8 cellular contexts compared by ENCODE assay signal in the genomic region with DNA sequence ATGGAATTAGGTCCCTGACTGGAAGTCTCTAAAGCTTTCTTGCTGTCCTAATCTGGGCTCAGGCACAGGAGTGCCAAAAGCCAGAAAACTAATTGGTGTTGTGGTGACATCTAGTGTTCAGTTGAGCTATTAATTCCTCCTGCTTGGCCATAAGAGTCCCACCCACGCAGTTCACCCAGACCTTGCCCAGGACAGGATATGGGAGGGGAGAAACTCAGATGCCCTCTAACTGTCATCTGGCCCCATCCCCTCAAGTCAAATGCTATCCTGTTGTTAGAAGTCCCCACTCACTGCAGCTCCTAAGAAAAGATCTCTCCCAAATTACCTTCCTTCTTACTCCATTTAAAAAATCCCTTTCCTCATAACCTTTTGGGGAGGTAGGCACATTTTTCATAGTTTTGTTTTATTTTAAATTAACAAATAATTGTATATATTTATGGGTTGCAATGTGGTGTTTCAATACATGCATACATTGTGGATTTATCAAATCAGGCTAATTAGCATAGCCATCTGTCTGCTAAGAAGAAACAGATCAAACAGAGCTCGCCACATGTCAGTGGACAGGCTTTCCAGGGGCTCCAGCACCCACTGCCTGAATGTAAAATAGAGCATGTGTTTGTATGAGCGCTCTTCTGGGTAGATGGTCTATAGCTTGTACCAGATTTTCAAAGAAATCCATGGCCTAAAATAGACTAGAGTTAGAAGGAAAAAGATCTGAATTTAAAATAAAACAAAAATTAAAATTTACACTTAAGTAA.
DNase-seq lines count a peak whose midpoint lies in the region; ATAC-seq and TF ChIP-seq lines count a peak whose summit lies in the region.

No MANE protein-coding gene starts in this region.

- peak; percentile 91 for DNase-seq in DMS53 (lab: John Stamatoyannopoulos, UW)
- DNase-seq in NCI-H446 treated with DMSO at 0.1 percent for 48 hours (lab: John Stamatoyannopoulos, UW): peak; percentile 35
- DNase-seq in activated CD4-positive, alpha-beta T cell treated with anti-CD3 and anti-CD28 coated beads for 4 hours: peak; percentile 29 to 35
- DNase-seq in epithelial cell of proximal tubule (ENCODE audit: low read depth): no peak
- DNase-seq in naive thymus-derived CD4-positive, alpha-beta T cell: peak in 8 of 9 donors; percentile 15 to 49 (median 38)
- peak in 1 of 2 donors; percentile 78 for DNase-seq in tibial nerve (ENCODE audit: low spot score in 2 of 2)

- no peaks in the 10 kb centered on the region for H3K27me3 Mint-ChIP-seq in naive thymus-derived CD4-positive, alpha-beta T cell

- no peaks in the 10 kb centered on the region for H3K36me3 ChIP-seq in naive thymus-derived CD4-positive, alpha-beta T cell (ENCODE audit: control insufficient read depth in 2 of 3, insufficient read depth in 3 of 3, low read length in 3 of 3)
- H3K36me3 ChIP-seq in tibial nerve: no peaks in the 10 kb centered on the region

- peak; percentile 76 for TF ChIP-seq CTCF in epithelial cell of proximal tubule (conservative IDR thresholded peaks at IDR 0.05; ENCODE audit: low read depth, low read length)
- peak; percentile 48 to 89 (median 65) for TF ChIP-seq CTCF in tibial nerve (IDR thresholded peaks at IDR 0.05)

- TF ChIP-seq POLR2A in tibial nerve (IDR thresholded peaks at IDR 0.05): no peak

- no peaks in the 10 kb centered on the region for H3K27me3 ChIP-seq in naive thymus-derived CD4-positive, alpha-beta T cell (ENCODE audit: control insufficient read depth in 2 of 2, insufficient read depth in 2 of 2, low read length in 2 of 2)
- H3K27me3 ChIP-seq in tibial nerve: no peaks in the 10 kb centered on the region

- intact Hi-C loops in naive thymus-derived CD4-positive, alpha-beta T cell (cut with micrococcal nuclease): loop anchor here (1.0 to 2.0 kb wide), 4 partner anchors 19 to 209 kb away; a partner anchor contains a TSS

- TF ChIP-seq EP300 in tibial nerve (IDR thresholded peaks at IDR 0.05): peak in 1 of 2 donors; percentile 70

- H3K4me3 ChIP-seq in epithelial cell of proximal tubule (ENCODE audit: low read depth, low read length) (no peak overlapping the region), tibial nerve (no peak overlapping the region)
- no peak overlapping the region for H3K4me3 ChIP-seq in naive thymus-derived CD4-positive, alpha-beta T cell (ENCODE audit: low read length)

- no peaks in the 10 kb centered on the region for H3K9me3 ChIP-seq in naive thymus-derived CD4-positive, alpha-beta T cell (ENCODE audit: control insufficient read depth in 2 of 3, low read length in 3 of 3)
- H3K9me3 ChIP-seq in tibial nerve: no peaks in the 10 kb centered on the region

- H3K27ac Mint-ChIP-seq in naive thymus-derived CD4-positive, alpha-beta T cell: peak overlapping the region in 2 of 9 donors; percentile 55 to 74

- CTCF ChIA-PET in naive thymus-derived CD4-positive, alpha-beta T cell (lab: Charles Lee): interaction anchor here (0.6 to 1.5 kb wide), 6 partner anchors 12 to 210 kb away, joined by 3 to 8 read pairs (median 5); a partner anchor contains a TSS

- H3K4me3 Mint-ChIP-seq in naive thymus-derived CD4-positive, alpha-beta T cell: peak overlapping the region in 2 of 10 donors; percentile 13 to 37

- peaks cover 18 to 34% of the 10 kb centered on the region in 2 donors for H3K4me1 ChIP-seq in naive thymus-derived CD4-positive, alpha-beta T cell (ENCODE audit: control insufficient read depth in 2 of 2, insufficient read depth in 2 of 2, low read length in 2 of 2)
- H3K4me1 ChIP-seq in tibial nerve: peaks cover 0 to 51% (median 28%) of the 10 kb centered on the region in 4 donors

- H3K27ac ChIP-seq in naive thymus-derived CD4-positive, alpha-beta T cell (ENCODE audit: low read depth, low read length): no peak overlapping the region
- peak overlapping the region in 2 of 4 donors; percentile 25 to 38 for H3K27ac ChIP-seq in tibial nerve

- peaks cover 28 to 55% (median 42%) of the 10 kb centered on the region in 7 donors for H3K4me1 Mint-ChIP-seq in naive thymus-derived CD4-positive, alpha-beta T cell

- POLR2A ChIA-PET in naive thymus-derived CD4-positive, alpha-beta T cell (lab: Charles Lee): interaction anchor here (1.4 kb wide), 1 partner anchor 22 kb away, joined by 5 read pairs; no protein-coding TSS in a partner anchor

- WGBS in tibial nerve, 2 donors: 52 to 58% methylated on average over 3 of the region's 3 CpGs

- peaks cover 0 to 2% (median 0%) of the 10 kb centered on the region in 11 donors for H3K9me3 Mint-ChIP-seq in naive thymus-derived CD4-positive, alpha-beta T cell

- H3K36me3 Mint-ChIP-seq in naive thymus-derived CD4-positive, alpha-beta T cell: peaks cover 0 to 19% (median 5%) of the 10 kb centered on the region in 5 donors

- ATAC-seq in GM19463 (IDR thresholded peaks at IDR 0.05; ENCODE audit: unreplicated experiment): peak; percentile 64
- peak; percentile 71 for ATAC-seq in HG03460 (IDR thresholded peaks at IDR 0.05; ENCODE audit: unreplicated experiment)
- peak; percentile 78 for ATAC-seq in naive thymus-derived CD4-positive, alpha-beta T cell
